In genomic region chr15:74662064-74662860, GRCh38 we compare ENCODE assay signal across 12 cellular contexts.
"Had no signal": no experiment of that assay in that cellular context is flagged by ENCODE, and none has a peak within 500 bp of the region (broad histone marks: within the 10 kb centered on the region; RNA-seq: fewer than 3 reads in every experiment).

No MANE protein-coding gene starts in this region.

- H2AFZ ChIP-seq: neural progenitor cell had no signal

- ATAC-seq: stimulated activated naive B cell treated with anti-CD40 and anti-IgM and Interleukin-4, amounts not matched to agents 10 μg/mL and 1 μg/mL and 100 μg/mL, for 72 hours had no signal

- H3K9me3 ChIP-seq: suprapubic skin had no signal

- H3K27me3 ChIP-seq: neural progenitor cell, suprapubic skin had no signal

- H3K4me1 ChIP-seq: neural progenitor cell had no signal

- H3K4me2 ChIP-seq: neural progenitor cell had no signal

- H3K27ac ChIP-seq: neural progenitor cell, suprapubic skin had no signal

- DNase-seq: activated CD4-positive, alpha-beta T cell treated with anti-CD3 and anti-CD28 coated beads, Interleukin-2, amount 10 ng/mL, durations not matched to agents 24 days and 14 days; activated CD4-positive, CD25-positive, alpha-beta regulatory T cell; anterior cingulate cortex; effector memory CD4-positive, alpha-beta T cell; hypothalamus; kidney; midbrain; stimulated activated CD4-positive, alpha-beta T cell treated with anti-CD3 and anti-CD28 coated beads, Interleukin-2, amount 100 ng/mL, for 48 hours; stimulated activated naive B cell treated with anti-CD40 and anti-IgM and Interleukin-4, amounts not matched to agents 10 μg/mL and 1 μg/mL and 100 μg/mL, for 72 hours had no signal

- H3K4me3 ChIP-seq: lung, neural progenitor cell, suprapubic skin had no signal

- H3K9ac ChIP-seq: neural progenitor cell had no signal
